10 cellular contexts compared by ENCODE assay signal in genomic region chrX:331145-331771, GRCh38. TPM values are rescaled to one million over a fixed set of nuclear protein-coding genes. Genes with fewer than 3 reads are reported as not detected.
DNase-seq lines count a peak whose midpoint lies in the region; ATAC-seq lines count a peak whose summit lies in the region.
"Had no signal": no experiment of that assay in that cellular context is flagged by ENCODE, and none has a peak within 500 bp of the region (broad histone marks: within the 10 kb centered on the region; RNA-seq: fewer than 3 reads in every experiment).

No MANE protein-coding gene starts in this region.

- ATAC-seq in activated CD8-positive, alpha-beta T cell treated with anti-CD3 and anti-CD28 coated beads, Interleukin-2, amount 10 ng/mL, durations not matched to agents 7 days and 5 days = peak; percentile 64
- peak; percentile 73 to 80 for ATAC-seq in stimulated activated naive B cell treated with anti-CD40 and anti-IgM and Interleukin-4, amounts not matched to agents 10 μg/mL and 1 μg/mL and 100 μg/mL, for 72 hours (replicated peaks)
- no peak for ATAC-seq in HG03378 (IDR thresholded peaks at IDR 0.05; ENCODE audit: unreplicated experiment)

- H3K27me3 Mint-ChIP-seq in activated CD8-positive, alpha-beta T cell treated with anti-CD3 and anti-CD28 coated beads, Interleukin-2, amount 10 ng/mL, durations not matched to agents 7 days and 5 days (ENCODE audit: low read depth) = no peaks in the 10 kb centered on the region
- H3K27me3 Mint-ChIP-seq in stimulated activated naive B cell treated with anti-CD40 and anti-IgM and Interleukin-4, amounts not matched to agents 10 μg/mL and 1 μg/mL and 100 μg/mL, for 72 hours = peaks cover 9 to 22% of the 10 kb centered on the region in 2 donors

- H3K27ac Mint-ChIP-seq in activated CD8-positive, alpha-beta T cell treated with anti-CD3 and anti-CD28 coated beads, Interleukin-2, amount 10 ng/mL, durations not matched to agents 7 days and 5 days = no peak overlapping the region
- H3K27ac Mint-ChIP-seq in stimulated activated naive B cell treated with anti-CD40 and anti-IgM and Interleukin-4, amounts not matched to agents 10 μg/mL and 1 μg/mL and 100 μg/mL, for 72 hours = no peak overlapping the region

- H3K4me1 Mint-ChIP-seq in activated CD8-positive, alpha-beta T cell treated with anti-CD3 and anti-CD28 coated beads, Interleukin-2, amount 10 ng/mL, durations not matched to agents 7 days and 5 days (ENCODE audit: low read depth) = no peaks in the 10 kb centered on the region
- peaks cover 3 to 7% of the 10 kb centered on the region in 2 donors for H3K4me1 Mint-ChIP-seq in stimulated activated naive B cell treated with anti-CD40 and anti-IgM and Interleukin-4, amounts not matched to agents 10 μg/mL and 1 μg/mL and 100 μg/mL, for 72 hours

- H3K36me3 ChIP-seq in iPS-20b (ENCODE audit: insufficient read depth, low read depth, low read length) = 0 out of 2 replicates have a peak, but pooled peaks cover 11% of the 10 kb centered on the region

- H3K9ac ChIP-seq in iPS-20b (ENCODE audit: low read depth, low read length) = 0 out of 2 replicates have a peak overlapping the region, but pooled peaks have one; percentile 41

- no peaks in the 10 kb centered on the region for H3K9me3 ChIP-seq in iPS-20b (ENCODE audit: insufficient read depth, low read depth, low read length)

- H3K36me3 Mint-ChIP-seq in activated CD8-positive, alpha-beta T cell treated with anti-CD3 and anti-CD28 coated beads, Interleukin-2, amount 10 ng/mL, durations not matched to agents 7 days and 5 days (ENCODE audit: low read depth) = peaks cover 2% of the 10 kb centered on the region
- H3K36me3 Mint-ChIP-seq in stimulated activated naive B cell treated with anti-CD40 and anti-IgM and Interleukin-4, amounts not matched to agents 10 μg/mL and 1 μg/mL and 100 μg/mL, for 72 hours = peaks cover 12 to 17% of the 10 kb centered on the region in 2 donors

- POLR2A ChIA-PET in activated CD8-positive, alpha-beta T cell treated with anti-CD3 and anti-CD28 coated beads, Interleukin-2, amount 10 ng/mL, durations not matched to agents 7 days and 5 days (lab: Charles Lee) = no interaction called here

- H3K4me1 ChIP-seq in iPS-20b (ENCODE audit: insufficient read depth, low read length) = no peaks in the 10 kb centered on the region

- peak; percentile 3 for DNase-seq in NCI-H1105 treated with DMSO at 0.1 percent for 48 hours (lab: John Stamatoyannopoulos, UW)
- no peak for DNase-seq in NCI-H1105 (lab: John Stamatoyannopoulos, UW)
- DNase-seq in activated CD8-positive, alpha-beta T cell treated with anti-CD3 and anti-CD28 coated beads, Interleukin-2, amount 10 ng/mL, durations not matched to agents 7 days and 5 days = no peak
- no peak for DNase-seq in stimulated activated naive B cell treated with anti-CD40 and anti-IgM and Interleukin-4, amounts not matched to agents 10 μg/mL and 1 μg/mL and 100 μg/mL, for 72 hours
- DNase-seq in NCI-H226 = no peak
- DNase-seq in COLO829 (ENCODE audit: low spot score) = no peak
- DNase-seq: AML-193; stimulated activated CD4-positive, alpha-beta T cell treated with anti-CD3 and anti-CD28 coated beads, Interleukin-4, amount 100 ng/mL, for 4 hours had no signal

- no peak overlapping the region for H3K27ac ChIP-seq in iPS-20b (ENCODE audit: low read length)

- H3K4me3 Mint-ChIP-seq in activated CD8-positive, alpha-beta T cell treated with anti-CD3 and anti-CD28 coated beads, Interleukin-2, amount 10 ng/mL, durations not matched to agents 7 days and 5 days = no peak overlapping the region
- H3K4me3 Mint-ChIP-seq in stimulated activated naive B cell treated with anti-CD40 and anti-IgM and Interleukin-4, amounts not matched to agents 10 μg/mL and 1 μg/mL and 100 μg/mL, for 72 hours = peak overlapping the region; percentile 64 to 71

- H3K9me3 Mint-ChIP-seq in activated CD8-positive, alpha-beta T cell treated with anti-CD3 and anti-CD28 coated beads, Interleukin-2, amount 10 ng/mL, durations not matched to agents 7 days and 5 days (ENCODE audit: insufficient read depth) = no peaks in the 10 kb centered on the region
- no peaks in the 10 kb centered on the region for H3K9me3 Mint-ChIP-seq in stimulated activated naive B cell treated with anti-CD40 and anti-IgM and Interleukin-4, amounts not matched to agents 10 μg/mL and 1 μg/mL and 100 μg/mL, for 72 hours

- no peaks in the 10 kb centered on the region; the same call in 1 of the 2 replicates for H3K27me3 ChIP-seq in iPS-20b (ENCODE audit: insufficient read depth, low read length)

- H3K4me3 ChIP-seq in iPS-20b (ENCODE audit: low read length) = peak overlapping the region; percentile 31; the same call in 1 of the 2 replicates

- CTCF ChIA-PET in activated CD8-positive, alpha-beta T cell treated with anti-CD3 and anti-CD28 coated beads, Interleukin-2, amount 10 ng/mL, durations not matched to agents 7 days and 5 days (lab: Charles Lee) = no interaction called here

RNA-seq across cellular contexts. Expression of gene GTPBP6, which starts 12.7 kb away (rescaled TPM):
- total RNA-seq in activated CD8-positive, alpha-beta T cell treated with anti-CD3 and anti-CD28 coated beads, Interleukin-2, amount 10 ng/mL, durations not matched to agents 7 days and 5 days = 10 to 100 TPM; 55.7 to 59.9 TPM

RNA-seq across cellular contexts. Expression of gene PLCXD1, which starts 50.1 kb away (rescaled TPM):
- 10 to 100 TPM; 44.5 to 50.2 TPM for total RNA-seq in activated CD8-positive, alpha-beta T cell treated with anti-CD3 and anti-CD28 coated beads, Interleukin-2, amount 10 ng/mL, durations not matched to agents 7 days and 5 days

RNA-seq across cellular contexts. Expression of gene PPP2R3B, which starts 55.4 kb away (rescaled TPM):
- 10 to 100 TPM; 41.8 to 44.6 TPM for total RNA-seq in activated CD8-positive, alpha-beta T cell treated with anti-CD3 and anti-CD28 coated beads, Interleukin-2, amount 10 ng/mL, durations not matched to agents 7 days and 5 days
